ENCODE assay signal across 8 cellular contexts in genomic region chr12:89166525-89166934, GRCh38.
DNase-seq lines count a peak whose midpoint lies in the region; ATAC-seq and FAIRE-seq lines count a peak whose summit lies in the region.

No MANE protein-coding gene starts in this region.

- peaks cover 8 to 9% of the 10 kb centered on the region in 2 donors for H3K36me3 Mint-ChIP-seq in activated T-cell treated with anti-CD3 and anti-CD28 coated beads, Interleukin-2, amount 50 U/mL, for 72 hours (ENCODE audit: insufficient read depth in 2 of 2)
- no peaks in the 10 kb centered on the region for H3K36me3 Mint-ChIP-seq in activated T-helper 17 cell treated with anti-CD3 and anti-CD28 coated beads, Interleukin-2, amount 50 U/mL, for 72 hours (ENCODE audit: low read depth)

- ATAC-seq in activated T-cell treated with anti-CD3 and anti-CD28 coated beads, Interleukin-2, amount 50 U/mL, for 72 hours (replicated peaks in 1 of 2), result no peak
- ATAC-seq in HG03135 (IDR thresholded peaks at IDR 0.05; ENCODE audit: unreplicated experiment), result peak; percentile 98
- peak; percentile 11 for ATAC-seq in activated T-helper 17 cell treated with anti-CD3 and anti-CD28 coated beads, Interleukin-2, amount 50 U/mL, for 72 hours (replicated peaks)

- peak overlapping the region; percentile 4 for H2AFZ ChIP-seq in neuron (ENCODE audit: low read depth, low read length)

- no peak overlapping the region for H3K4me3 ChIP-seq in neuron (ENCODE audit: low read length)

- H3K27me3 Mint-ChIP-seq in activated T-cell treated with anti-CD3 and anti-CD28 coated beads, Interleukin-2, amount 50 U/mL, for 72 hours (ENCODE audit: low read depth), result no peaks in the 10 kb centered on the region
- H3K27me3 Mint-ChIP-seq in activated T-helper 17 cell treated with anti-CD3 and anti-CD28 coated beads, Interleukin-2, amount 50 U/mL, for 72 hours, result no peaks in the 10 kb centered on the region

- H3K9me3 ChIP-seq in neuron (ENCODE audit: low read length), result no peaks in the 10 kb centered on the region

- peaks cover 2 to 4% of the 10 kb centered on the region in 2 donors for H3K9me3 Mint-ChIP-seq in activated T-cell treated with anti-CD3 and anti-CD28 coated beads, Interleukin-2, amount 50 U/mL, for 72 hours
- H3K9me3 Mint-ChIP-seq in activated T-helper 17 cell treated with anti-CD3 and anti-CD28 coated beads, Interleukin-2, amount 50 U/mL, for 72 hours, result no peaks in the 10 kb centered on the region

- peaks cover 17% of the 10 kb centered on the region for H3K4me1 ChIP-seq in neuron (ENCODE audit: insufficient read depth, low read length)

- no peaks in the 10 kb centered on the region for H3K27me3 ChIP-seq in neuron (ENCODE audit: insufficient read depth, low read length)

- FAIRE-seq in urothelium cell line (lab: Jason Lieb, UNC), result no peak

- H3K36me3 ChIP-seq in neuron (ENCODE audit: insufficient read depth, low read length), result no peaks in the 10 kb centered on the region

- peak overlapping the region in 1 of 2 donors; percentile 13 for H3K4me3 Mint-ChIP-seq in activated T-cell treated with anti-CD3 and anti-CD28 coated beads, Interleukin-2, amount 50 U/mL, for 72 hours
- H3K4me3 Mint-ChIP-seq in activated T-helper 17 cell treated with anti-CD3 and anti-CD28 coated beads, Interleukin-2, amount 50 U/mL, for 72 hours, result peak overlapping the region; percentile 8

- no peak for DNase-seq in activated T-cell treated with anti-CD3 and anti-CD28 coated beads, Interleukin-2, amount 50 U/mL, for 72 hours
- DNase-seq in activated T-cell treated with anti-CD3 and anti-CD28 coated beads for 4 hours (no peak), retina (no peak), urothelium cell line (ENCODE audit: low spot score) (no peak), NCI-H1436 (lab: John Stamatoyannopoulos, UW) (no peak)

- H3K4me1 Mint-ChIP-seq in activated T-cell treated with anti-CD3 and anti-CD28 coated beads, Interleukin-2, amount 50 U/mL, for 72 hours (ENCODE audit: low read depth), result peaks cover 37% of the 10 kb centered on the region
- peaks cover 13% of the 10 kb centered on the region for H3K4me1 Mint-ChIP-seq in activated T-helper 17 cell treated with anti-CD3 and anti-CD28 coated beads, Interleukin-2, amount 50 U/mL, for 72 hours

- H3K27ac Mint-ChIP-seq in activated T-cell treated with anti-CD3 and anti-CD28 coated beads, Interleukin-2, amount 50 U/mL, for 72 hours, result peak overlapping the region; percentile 4
- H3K27ac Mint-ChIP-seq in activated T-helper 17 cell treated with anti-CD3 and anti-CD28 coated beads, Interleukin-2, amount 50 U/mL, for 72 hours, result peak overlapping the region; percentile 68

Comparison
In these comparisons a context has a peak if more than half of its experiments do, and no peak if none do; other contexts are left out.
1. ATAC-seq: peak in HG03135 (single experiment) and activated T-helper 17 cell treated with anti-CD3 and anti-CD28 coated beads, Interleukin-2, amount 50 U/mL, for 72 hours (single experiment); none in activated T-cell treated with anti-CD3 and anti-CD28 coated beads, Interleukin-2, amount 50 U/mL, for 72 hours (0 of 2).